Comparison of ENCODE assay signal across 23 cellular contexts in the genomic region with DNA sequence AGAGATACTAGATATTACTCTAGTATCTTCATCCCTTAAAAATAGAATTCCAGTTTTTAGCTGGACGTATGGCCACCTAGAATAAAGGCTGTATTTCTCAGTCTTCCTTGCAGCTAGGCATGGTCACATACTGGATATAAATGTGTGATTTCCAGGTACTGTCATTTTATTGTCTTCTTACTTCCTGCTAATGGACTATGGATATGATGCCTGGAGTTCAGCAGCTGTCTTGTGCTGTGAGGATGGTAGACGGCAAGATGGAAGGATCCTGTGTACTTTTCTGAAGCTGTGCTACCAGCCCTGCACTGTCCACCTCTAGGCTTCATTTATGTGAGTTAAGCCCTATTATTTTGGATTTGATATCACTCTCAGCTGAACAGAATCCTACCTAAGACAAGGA.
"Had no signal": no experiment of that assay in that cellular context is flagged by ENCODE, and none has a peak within 500 bp of the region (broad histone marks: within the 10 kb centered on the region; RNA-seq: fewer than 3 reads in every experiment).

No MANE protein-coding gene starts in this region.

- H3K4me3 ChIP-seq: heart right ventricle, hepatocyte, lung, psoas muscle, skin epidermis, stomach, testis, thyroid gland, transverse colon, upper lobe of left lung, vagina had no signal

- H3K36me3 ChIP-seq: heart right ventricle, stomach, thyroid gland, transverse colon, upper lobe of left lung, vagina had no signal

- H3K27ac ChIP-seq: hepatocyte, parathyroid adenoma, psoas muscle, stomach, testis, thyroid gland, transverse colon, upper lobe of left lung, vagina had no signal

- H3K4me2 ChIP-seq: hepatocyte had no signal

- H3K9ac ChIP-seq: parathyroid adenoma had no signal

- ATAC-seq: left lobe of liver; natural killer cell; stimulated activated naive B cell treated with anti-CD40 and anti-IgM and Interleukin-4, amounts not matched to agents 10 μg/mL and 1 μg/mL and 100 μg/mL, for 72 hours; stimulated activated naive CD8-positive, alpha-beta T cell treated with anti-CD3 and anti-CD28 coated beads, Interleukin-15, Interleukin-2, amounts not matched to agents 100 U/mL and 50 U/mL, for 24 hours had no signal

- DNase-seq: islet precursor cell; mesendoderm; naive B cell; natural killer cell; stimulated activated CD4-positive, alpha-beta T cell treated with anti-CD3 and anti-CD28 coated beads, Interleukin-12 subunit alpha, Interleukin-12 subunit beta, amount 100 ng/mL, for 4 hours; stimulated activated CD4-positive, alpha-beta T cell treated with anti-CD3 and anti-CD28 coated beads, Interleukin-15, amount 100 ng/mL, for 24 hours; stimulated activated CD4-positive, alpha-beta T cell treated with anti-CD3 and anti-CD28 coated beads, Interleukin-2, amount 100 ng/mL, for 24 hours; stimulated activated CD4-positive, alpha-beta T cell treated with anti-CD3 and anti-CD28 coated beads, Interleukin-4, amount 100 ng/mL, for 1 hour; stimulated activated naive B cell treated with anti-CD40 and anti-IgM and Interleukin-4, amounts not matched to agents 10 μg/mL and 1 μg/mL and 100 μg/mL, for 72 hours; stimulated activated naive CD8-positive, alpha-beta T cell treated with anti-CD3 and anti-CD28 coated beads, Interleukin-15, Interleukin-2, amounts not matched to agents 100 U/mL and 50 U/mL, for 24 hours; stomach; testis; thyroid gland; transverse colon; upper lobe of left lung had no signal

- H3K27me3 ChIP-seq: heart right ventricle, hepatocyte, stomach, testis, thyroid gland, transverse colon, upper lobe of left lung, vagina had no signal

- H3K79me2 ChIP-seq: hepatocyte, parathyroid adenoma had no signal

- H3K4me1 ChIP-seq: parathyroid adenoma, psoas muscle, testis, thyroid gland had no signal

- H2AFZ ChIP-seq: hepatocyte, parathyroid adenoma had no signal

- H3K9me3 ChIP-seq: heart right ventricle, psoas muscle, stomach, testis, thyroid gland, transverse colon, upper lobe of left lung, vagina had no signal
